ENCODE assay signal across 8 cellular contexts in the genomic region with DNA sequence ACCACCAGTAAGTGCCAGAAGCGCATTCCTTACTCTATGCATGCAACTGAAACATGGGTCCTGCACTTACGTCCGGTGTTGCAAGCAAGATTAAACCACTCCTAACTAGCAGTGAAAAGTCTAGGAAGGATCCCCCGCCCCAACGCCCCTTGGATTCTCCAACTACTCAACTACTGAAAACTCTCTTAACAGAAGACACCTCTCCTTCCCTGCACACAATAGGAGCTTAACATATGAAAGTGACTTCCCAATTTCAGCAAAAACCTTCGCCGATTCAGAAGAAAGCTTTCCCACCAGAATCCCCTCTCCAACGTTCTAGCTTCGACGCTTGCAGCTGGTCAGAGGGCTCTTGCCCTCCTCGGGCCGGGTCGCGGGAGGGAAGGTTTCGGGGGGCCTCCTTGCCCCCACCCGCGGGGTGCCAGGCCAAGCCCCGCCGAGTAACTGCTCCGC. TPM values are rescaled to one million over a fixed set of nuclear protein-coding genes. Genes with fewer than 3 reads are reported as not detected.
A peak's percentile ranks its signal among the peaks of the same experiment; 100 is the strongest.
DNase-seq lines count a peak whose midpoint lies in the region; ATAC-seq and TF ChIP-seq lines count a peak whose summit lies in the region.

No MANE protein-coding gene starts in this region.

- peaks cover 0 to 6% (median 0%) of the 10 kb centered on the region in 8 donors for H3K9me3 Mint-ChIP-seq in CD4-positive, alpha-beta memory T cell
- H3K9me3 Mint-ChIP-seq in HFFc6 (no peaks in the 10 kb centered on the region), nephron (peaks cover 3% of the 10 kb centered on the region)
- no peaks in the 10 kb centered on the region for H3K9me3 Mint-ChIP-seq in T-helper 1 cell treated with Interleukin-12 subunit alpha and Interleukin-12 subunit beta and Interleukin-4 antibody, amounts not matched to agents 30 μg/mL and 1 μg/mL, for 36 hours

- H3K27me3 Mint-ChIP-seq in CD4-positive, alpha-beta memory T cell, result no peaks in the 10 kb centered on the region
- no peaks in the 10 kb centered on the region for H3K27me3 Mint-ChIP-seq in HFFc6 (ENCODE audit: insufficient read depth)
- H3K27me3 Mint-ChIP-seq in T-helper 1 cell treated with Interleukin-12 subunit alpha and Interleukin-12 subunit beta and Interleukin-4 antibody, amounts not matched to agents 30 μg/mL and 1 μg/mL, for 36 hours (ENCODE audit: low read depth), result peaks cover 12% of the 10 kb centered on the region
- H3K27me3 Mint-ChIP-seq in nephron (ENCODE audit: low read depth), result no peaks in the 10 kb centered on the region

- H3K9me3 ChIP-seq in CD4-positive, alpha-beta memory T cell (ENCODE audit: control insufficient read depth in 1 of 2, low read length in 2 of 2), result no peaks in the 10 kb centered on the region

- CTCF ChIA-PET in CD4-positive, alpha-beta memory T cell (lab: Charles Lee; ENCODE audit: partially characterized antibody), result interaction anchor here (1.1 to 1.3 kb wide), 2 partner anchors 46 to 232 kb away, joined by 3 read pairs; partner anchors contain the start of gene ERCC3

- H3K4me1 ChIP-seq in CD4-positive, alpha-beta memory T cell (ENCODE audit: insufficient read depth, low read length), result peaks cover 48% of the 10 kb centered on the region

- H3K27ac ChIP-seq in CD4-positive, alpha-beta memory T cell (ENCODE audit: low read depth, low read length), result peak overlapping the region; percentile 98

- H3K36me3 Mint-ChIP-seq in CD4-positive, alpha-beta memory T cell, result peaks cover 8 to 39% of the 10 kb centered on the region in 2 donors
- H3K36me3 Mint-ChIP-seq in HFFc6 (ENCODE audit: low read depth) (peaks cover 14% of the 10 kb centered on the region; the same call in 1 of the 2 replicates), nephron (ENCODE audit: low read depth) (peaks cover 14% of the 10 kb centered on the region)
- H3K36me3 Mint-ChIP-seq in T-helper 1 cell treated with Interleukin-12 subunit alpha and Interleukin-12 subunit beta and Interleukin-4 antibody, amounts not matched to agents 30 μg/mL and 1 μg/mL, for 36 hours (ENCODE audit: low read depth), result peaks cover 12% of the 10 kb centered on the region

- intact Hi-C loops in CD4-positive, alpha-beta memory T cell (cut with micrococcal nuclease), result loop anchor here (1.0 to 10.0 kb wide), 9 partner anchors 124 to 869 kb away; partner anchors contain the start of genes GYPC, POLR2D, SAP130 and SFT2D3

- TF ChIP-seq CTCF in HFFc6 (IDR thresholded peaks at IDR 0.05) (no peak), epithelial cell of proximal tubule (conservative IDR thresholded peaks at IDR 0.05; ENCODE audit: low read depth, low read length) (no peak), nephron (IDR thresholded peaks at IDR 0.05; ENCODE audit: unreplicated experiment in 3 of 3) (no peak)

- ATAC-seq in GM21367 (IDR thresholded peaks at IDR 0.05; ENCODE audit: unreplicated experiment), result no peak

- peak overlapping the region; percentile 61 for H3K4me3 ChIP-seq in CD4-positive, alpha-beta memory T cell (ENCODE audit: low read length in 2 of 2)
- peak overlapping the region; percentile 85 for H3K4me3 ChIP-seq in epithelial cell of proximal tubule (ENCODE audit: low read depth, low read length)

- DNase-seq in CD4-positive, alpha-beta memory T cell, result peak in 2 of 5 donors; percentile 14 to 22
- peak; percentile 32 for DNase-seq in HFFc6
- DNase-seq in epithelial cell of proximal tubule (ENCODE audit: low read depth), result peak; percentile 22
- DNase-seq in NCI-H446 (lab: John Stamatoyannopoulos, UW), result no peak
- no peak for DNase-seq in NCI-H2196 (lab: John Stamatoyannopoulos, UW; ENCODE audit: unreplicated experiment)

- H3K27me3 ChIP-seq in CD4-positive, alpha-beta memory T cell (ENCODE audit: insufficient read depth, low read length), result no peaks in the 10 kb centered on the region

- peaks cover 15% of the 10 kb centered on the region for H3K36me3 ChIP-seq in CD4-positive, alpha-beta memory T cell (ENCODE audit: insufficient read depth, low read length)

- POLR2A ChIA-PET in CD4-positive, alpha-beta memory T cell (lab: Charles Lee; ENCODE audit: partially characterized antibody), result interaction anchor here (0.5 to 2.1 kb wide), 12 partner anchors 19 to 565 kb away, joined by 3 to 18 read pairs (median 7); partner anchors contain the start of genes ERCC3, MAP3K2, SFT2D3 and UGGT1

- peak overlapping the region; percentile 88 to 99 (median 96) for H3K4me3 Mint-ChIP-seq in CD4-positive, alpha-beta memory T cell
- H3K4me3 Mint-ChIP-seq in HFFc6, result peak overlapping the region; percentile 97
- H3K4me3 Mint-ChIP-seq in T-helper 1 cell treated with Interleukin-12 subunit alpha and Interleukin-12 subunit beta and Interleukin-4 antibody, amounts not matched to agents 30 μg/mL and 1 μg/mL, for 36 hours, result peak overlapping the region; percentile 91
- peak overlapping the region; percentile 94 to 96 (median 95) for H3K4me3 Mint-ChIP-seq in nephron

- peak overlapping the region; percentile 95 to 100 (median 98) for H3K27ac Mint-ChIP-seq in CD4-positive, alpha-beta memory T cell
- peak overlapping the region; percentile 99 for H3K27ac Mint-ChIP-seq in HFFc6
- peak overlapping the region; percentile 96 for H3K27ac Mint-ChIP-seq in T-helper 1 cell treated with Interleukin-12 subunit alpha and Interleukin-12 subunit beta and Interleukin-4 antibody, amounts not matched to agents 30 μg/mL and 1 μg/mL, for 36 hours
- peak overlapping the region; percentile 97 to 99 (median 99) for H3K27ac Mint-ChIP-seq in nephron

- H3K4me1 Mint-ChIP-seq in CD4-positive, alpha-beta memory T cell, result peaks cover 26 to 66% (median 34%) of the 10 kb centered on the region in 4 donors
- H3K4me1 Mint-ChIP-seq in HFFc6 (ENCODE audit: low read depth) (peaks cover 45% of the 10 kb centered on the region), nephron (peaks cover 25% of the 10 kb centered on the region)
- H3K4me1 Mint-ChIP-seq in T-helper 1 cell treated with Interleukin-12 subunit alpha and Interleukin-12 subunit beta and Interleukin-4 antibody, amounts not matched to agents 30 μg/mL and 1 μg/mL, for 36 hours (ENCODE audit: low read depth), result peaks cover 28% of the 10 kb centered on the region

RNA-seq across cellular contexts. Expression of gene IWS1, which starts 0.6 kb away (rescaled TPM):
- 10 to 100 TPM; 55.2 to 59.7 TPM for total RNA-seq in CD4-positive, alpha-beta memory T cell
- polyA plus RNA-seq in CD4-positive, alpha-beta memory T cell, result 10 to 100 TPM in 1 of 2 donors, 1 to 10 TPM in 1; 4.4 to 39.6 TPM
- 10 to 100 TPM; 34.7 to 44.6 (median 38.3) TPM for total RNA-seq in HFFc6 (2021; fragmentation: NEBNext Ultra II Directional; extraction: Animal tissue kit (Norgen Biotek cat#: 25700))
- 50.7 and 77.1 TPM in 2 replicates for total RNA-seq in epithelial cell of proximal tubule

RNA-seq across cellular contexts. Expression of gene MYO7B, which starts 9.8 kb away (rescaled TPM):
- total RNA-seq in CD4-positive, alpha-beta memory T cell, result not detected
- not detected for polyA plus RNA-seq in CD4-positive, alpha-beta memory T cell
- 1 to 10 TPM in 2 of 6 experiments, under 1 TPM in 4; 0.74 to 1.3 (median 0.98) TPM for total RNA-seq in HFFc6 (2021; fragmentation: NEBNext Ultra II Directional; extraction: Animal tissue kit (Norgen Biotek cat#: 25700))
- 0.43 TPM in 1 of 2 replicates, not detected in the other for total RNA-seq in epithelial cell of proximal tubule

Comparison
In these comparisons a context has a peak if more than half of its experiments do, and no peak if none do; other contexts are left out.
1. DNase-seq: peak in HFFc6 (single experiment) and epithelial cell of proximal tubule (single experiment); none in NCI-H446 (0 of 2) and NCI-H2196 (single experiment).
2. Peak in every context shown above with its lines, with median percentiles within 50 percentile points of each other: H3K27ac Mint-ChIP-seq and H3K4me3 Mint-ChIP-seq.